9 cellular contexts compared by ENCODE assay signal in the genomic region with DNA sequence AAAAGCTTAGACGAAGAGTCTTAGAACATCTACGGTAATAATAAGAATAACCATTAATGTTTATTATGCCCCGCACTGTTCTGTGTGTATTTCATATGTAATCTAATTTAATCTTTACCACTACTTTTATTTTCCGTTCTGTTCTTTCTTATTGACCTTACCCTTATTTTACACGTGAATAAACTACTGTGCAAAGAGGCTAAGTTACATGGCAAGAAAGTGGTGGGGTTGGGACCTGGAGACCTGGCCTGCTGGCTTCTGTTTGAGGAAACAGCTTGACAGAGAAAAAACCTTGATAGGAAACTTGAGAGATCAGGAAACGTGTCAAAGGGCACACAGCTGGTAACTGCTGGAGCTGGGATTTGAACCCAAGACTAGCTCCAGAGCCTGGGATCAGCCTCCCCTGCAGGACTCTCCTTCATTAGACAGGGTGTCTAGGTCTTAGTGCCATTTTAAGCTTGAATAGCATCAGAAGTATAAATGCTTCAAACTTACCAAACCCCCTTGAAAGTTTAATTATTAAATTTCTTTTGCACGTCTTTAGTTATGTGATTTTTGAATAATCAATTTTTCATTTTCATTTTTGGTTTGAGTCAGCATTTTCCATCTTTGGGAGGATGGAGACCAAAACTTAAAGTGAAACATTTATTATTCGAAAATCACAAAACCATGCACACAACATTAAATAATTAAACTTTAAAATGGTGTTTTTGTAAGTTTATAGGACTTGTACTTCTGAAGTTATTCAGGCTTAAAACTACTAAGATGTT.
DNase-seq lines count a peak whose midpoint lies in the region; ATAC-seq and TF ChIP-seq lines count a peak whose summit lies in the region.
"Had no signal": no experiment of that assay in that cellular context is flagged by ENCODE, and none has a peak within 500 bp of the region (broad histone marks: within the 10 kb centered on the region; RNA-seq: fewer than 3 reads in every experiment).

No MANE protein-coding gene starts in this region.

- TF ChIP-seq EP300 in stomach (IDR thresholded peaks at IDR 0.05), result no peak

- intact Hi-C loops in stomach (cut with DNase I; ENCODE audit: low total_unique reads), result loop anchor here (5.0 kb wide), 1 partner anchor 64 kb away; no protein-coding TSS in a partner anchor

- peaks cover 17% of the 10 kb centered on the region for H3K36me3 ChIP-seq in iPS-20b (ENCODE audit: insufficient read depth, low read depth, low read length)
- peaks cover 16 to 32% (median 29%) of the 10 kb centered on the region in 4 donors for H3K36me3 ChIP-seq in stomach

- no peak for DNase-seq in activated CD4-positive, CD25-positive, alpha-beta regulatory T cell (lab: John Stamatoyannopoulos, UW)
- DNase-seq in activated CD8-positive, alpha-beta T cell treated with anti-CD3 and anti-CD28 coated beads, Interleukin-2, amount 10 ng/mL, durations not matched to agents 7 days and 5 days, result no peak
- DNase-seq in stomach (no peak), LoVo (ENCODE audit: low spot score) (no peak), midbrain (lab: John Stamatoyannopoulos, UW) (no peak)
- no peak for DNase-seq in naive thymus-derived CD8-positive, alpha-beta T cell
- DNase-seq: NCI-H526 had no signal

- H3K27ac ChIP-seq in iPS-20b (ENCODE audit: low read length) (no peak overlapping the region), stomach (peak overlapping the region in 4 of 5 donors; percentile 76 to 87 (median 79))

- H3K4me3 Mint-ChIP-seq in activated CD8-positive, alpha-beta T cell treated with anti-CD3 and anti-CD28 coated beads, Interleukin-2, amount 10 ng/mL, durations not matched to agents 7 days and 5 days, result no peak overlapping the region
- H3K4me3 Mint-ChIP-seq in naive thymus-derived CD8-positive, alpha-beta T cell, result no peak overlapping the region

- CTCF ChIA-PET in activated CD8-positive, alpha-beta T cell treated with anti-CD3 and anti-CD28 coated beads, Interleukin-2, amount 10 ng/mL, durations not matched to agents 7 days and 5 days (lab: Charles Lee), result interaction anchor here (0.7 to 5.7 kb wide), 8 partner anchors 9 to 281 kb away, joined by 3 to 116 read pairs (median 12); no protein-coding TSS in a partner anchor

- H3K4me1 ChIP-seq in iPS-20b (ENCODE audit: insufficient read depth, low read length) (peaks cover 18% of the 10 kb centered on the region), stomach (peaks cover 41 to 93% (median 82%) of the 10 kb centered on the region in 4 donors)

- no peaks in the 10 kb centered on the region for H3K9me3 Mint-ChIP-seq in activated CD8-positive, alpha-beta T cell treated with anti-CD3 and anti-CD28 coated beads, Interleukin-2, amount 10 ng/mL, durations not matched to agents 7 days and 5 days (ENCODE audit: insufficient read depth)
- H3K9me3 Mint-ChIP-seq in naive thymus-derived CD8-positive, alpha-beta T cell, result no peaks in the 10 kb centered on the region

- H3K27me3 Mint-ChIP-seq in activated CD8-positive, alpha-beta T cell treated with anti-CD3 and anti-CD28 coated beads, Interleukin-2, amount 10 ng/mL, durations not matched to agents 7 days and 5 days (ENCODE audit: low read depth), result no peaks in the 10 kb centered on the region
- H3K27me3 Mint-ChIP-seq in naive thymus-derived CD8-positive, alpha-beta T cell, result no peaks in the 10 kb centered on the region

- H3K36me3 Mint-ChIP-seq in activated CD8-positive, alpha-beta T cell treated with anti-CD3 and anti-CD28 coated beads, Interleukin-2, amount 10 ng/mL, durations not matched to agents 7 days and 5 days (ENCODE audit: low read depth), result peaks cover 43% of the 10 kb centered on the region
- H3K36me3 Mint-ChIP-seq in naive thymus-derived CD8-positive, alpha-beta T cell, result peaks cover 0 to 48% (median 14%) of the 10 kb centered on the region in 3 donors

- POLR2A ChIA-PET in activated CD8-positive, alpha-beta T cell treated with anti-CD3 and anti-CD28 coated beads, Interleukin-2, amount 10 ng/mL, durations not matched to agents 7 days and 5 days (lab: Charles Lee), result interaction anchor here (0.8 to 1.3 kb wide), 2 partner anchors 11 to 54 kb away, joined by 3 to 8 read pairs; no protein-coding TSS in a partner anchor
- POLR2A ChIA-PET in naive thymus-derived CD8-positive, alpha-beta T cell (lab: Charles Lee), result no interaction called here

- peaks cover 41% of the 10 kb centered on the region for H3K4me1 Mint-ChIP-seq in activated CD8-positive, alpha-beta T cell treated with anti-CD3 and anti-CD28 coated beads, Interleukin-2, amount 10 ng/mL, durations not matched to agents 7 days and 5 days (ENCODE audit: low read depth)
- H3K4me1 Mint-ChIP-seq in naive thymus-derived CD8-positive, alpha-beta T cell, result peaks cover 3 to 33% (median 23%) of the 10 kb centered on the region in 4 donors

- H3K4me3 ChIP-seq in iPS-20b (ENCODE audit: low read length) (peak overlapping the region; percentile 82), stomach (no peak overlapping the region)

- no peak for TF ChIP-seq CTCF in stomach (IDR thresholded peaks at IDR 0.05)

- H3K27me3 ChIP-seq in iPS-20b (ENCODE audit: insufficient read depth, low read length) (0 out of 2 replicates have a peak, but pooled peaks cover 4% of the 10 kb centered on the region), stomach (no peaks in the 10 kb centered on the region)

- 36 to 68% (median 51%) methylated on average over 8 of the region's 8 CpGs for whole genome bisulfite sequencing in stomach, 5 donors

- peak; percentile 31 to 41 for ATAC-seq in activated CD4-positive, CD25-positive, alpha-beta regulatory T cell treated with anti-CD3 and anti-CD28 coated beads, Interleukin-2, amount 50 U/mL, for 24 hours
- no peak for ATAC-seq in activated CD8-positive, alpha-beta T cell treated with anti-CD3 and anti-CD28 coated beads, Interleukin-2, amount 10 ng/mL, durations not matched to agents 7 days and 5 days
- no peak for ATAC-seq in naive thymus-derived CD8-positive, alpha-beta T cell

- TF ChIP-seq POLR2A in stomach (IDR thresholded peaks at IDR 0.05), result no peak

- H3K9me3 ChIP-seq in iPS-20b (ENCODE audit: insufficient read depth, low read depth, low read length) (no peaks in the 10 kb centered on the region), stomach (no peaks in the 10 kb centered on the region)

- peak overlapping the region; percentile 73 for H3K27ac Mint-ChIP-seq in activated CD8-positive, alpha-beta T cell treated with anti-CD3 and anti-CD28 coated beads, Interleukin-2, amount 10 ng/mL, durations not matched to agents 7 days and 5 days
- H3K27ac Mint-ChIP-seq in naive thymus-derived CD8-positive, alpha-beta T cell, result peak overlapping the region in 2 of 10 donors; percentile 3 to 44

- H3K9ac ChIP-seq in iPS-20b (ENCODE audit: low read depth, low read length), result peak overlapping the region; percentile 53; the same call in 1 of the 2 replicates

Comparison
In these comparisons a context has a peak if more than half of its experiments do, and no peak if none do; other contexts are left out.
1. ATAC-seq: peak in activated CD4-positive, CD25-positive, alpha-beta regulatory T cell treated with anti-CD3 and anti-CD28 coated beads, Interleukin-2, amount 50 U/mL, for 24 hours (2 of 2); none in activated CD8-positive, alpha-beta T cell treated with anti-CD3 and anti-CD28 coated beads, Interleukin-2, amount 10 ng/mL, durations not matched to agents 7 days and 5 days (single experiment) and naive thymus-derived CD8-positive, alpha-beta T cell (0 of 2).